In genomic region chr6:48476257-48476656, GRCh38 we compare ENCODE assay signal across 12 cellular contexts.
A peak's percentile ranks its signal among the peaks of the same experiment; 100 is the strongest.
DNase-seq lines count a peak whose midpoint lies in the region; ATAC-seq, FAIRE-seq and TF ChIP-seq lines count a peak whose summit lies in the region.
"Had no signal": no experiment of that assay in that cellular context is flagged by ENCODE, and none has a peak within 500 bp of the region (broad histone marks: within the 10 kb centered on the region; RNA-seq: fewer than 3 reads in every experiment).

No MANE protein-coding gene starts in this region.

- no peaks in the 10 kb centered on the region for H3K27me3 ChIP-seq in OCI-LY3 (ENCODE audit: low read depth, low read length)
- H3K27me3 ChIP-seq: ovary had no signal

- no peak for TF ChIP-seq POLR2A in H54 (IDR thresholded peaks at IDR 0.05; ENCODE audit: low read depth, low read length)

- H3K27me3 Mint-ChIP-seq in nephron progenitor cell (ENCODE audit: low read depth, poor library complexity) = no peaks in the 10 kb centered on the region
- H3K27me3 Mint-ChIP-seq: dendritic cell treated with granulocyte-macrophage colony-stimulating factor and Interleukin-4, amounts not matched to agents 40 ng/mL and 50 ng/mL, for 4 days had no signal

- H3K4me3 Mint-ChIP-seq in nephron progenitor cell = no peak overlapping the region
- H3K4me3 Mint-ChIP-seq: activated T-helper 1 cell treated with anti-CD3 and anti-CD28 coated beads, Interleukin-12 subunit alpha, Interleukin-12 subunit beta, Interleukin-2, Interleukin-4 antibody, amounts not matched to agents 30 ng/mL and 10 ng/mL and 1 ng/mL, durations not matched to agents 14 hours and 24 hours and 36 hours; dendritic cell treated with granulocyte-macrophage colony-stimulating factor and Interleukin-4, amounts not matched to agents 40 ng/mL and 50 ng/mL, for 4 days had no signal

- no peaks in the 10 kb centered on the region for H3K4me1 Mint-ChIP-seq in nephron progenitor cell

- H3K27ac Mint-ChIP-seq in nephron progenitor cell = no peak overlapping the region
- H3K27ac Mint-ChIP-seq: activated T-helper 1 cell treated with anti-CD3 and anti-CD28 coated beads, Interleukin-12 subunit alpha, Interleukin-12 subunit beta, Interleukin-2, Interleukin-4 antibody, amounts not matched to agents 30 ng/mL and 10 ng/mL and 1 ng/mL, durations not matched to agents 14 hours and 24 hours and 36 hours; dendritic cell treated with granulocyte-macrophage colony-stimulating factor and Interleukin-4, amounts not matched to agents 40 ng/mL and 50 ng/mL, for 4 days had no signal

- H3K4me3 ChIP-seq in OCI-LY3 (ENCODE audit: low read length) = no peak overlapping the region
- H3K4me3 ChIP-seq: ovary had no signal

- no peaks in the 10 kb centered on the region for H3K36me3 ChIP-seq in OCI-LY3 (replicated peaks; ENCODE audit: low read depth, low read length)
- H3K36me3 ChIP-seq: ovary had no signal

- no peak for ATAC-seq in HG02571 (IDR thresholded peaks at IDR 0.05; ENCODE audit: unreplicated experiment)

- no peak overlapping the region for H3K27ac ChIP-seq in OCI-LY3 (ENCODE audit: low read length)
- H3K27ac ChIP-seq in epithelial cell of prostate = no peak overlapping the region
- H3K27ac ChIP-seq: ovary had no signal

- peaks cover 18% of the 10 kb centered on the region for H3K4me1 ChIP-seq in OCI-LY3 (ENCODE audit: low read length)

- H3K79me2 ChIP-seq in OCI-LY3 (ENCODE audit: low read length) = no peaks in the 10 kb centered on the region

- no peaks in the 10 kb centered on the region for H3K9me3 ChIP-seq in OCI-LY3 (ENCODE audit: insufficient read depth, low read length)
- H3K9me3 ChIP-seq: ovary had no signal

- TF ChIP-seq CTCF in OCI-LY3 (IDR thresholded peaks at IDR 0.05; ENCODE audit: low read depth, low read length) (peak; percentile 64), nephron progenitor cell (IDR thresholded peaks at IDR 0.05) (peak; percentile 15)

- H4K20me1 ChIP-seq in OCI-LY3 (ENCODE audit: insufficient read depth, low read length) = no peaks in the 10 kb centered on the region

- H2AFZ ChIP-seq in OCI-LY3 (ENCODE audit: low read depth, low read length) = no peak overlapping the region

- H3K36me3 Mint-ChIP-seq in nephron progenitor cell (ENCODE audit: low read depth) = no peaks in the 10 kb centered on the region

- peak; percentile 30 for FAIRE-seq in H54 (lab: Jason Lieb, UNC)

- no peaks in the 10 kb centered on the region for H3K9me3 Mint-ChIP-seq in nephron progenitor cell
- H3K9me3 Mint-ChIP-seq: activated T-helper 1 cell treated with anti-CD3 and anti-CD28 coated beads, Interleukin-12 subunit alpha, Interleukin-12 subunit beta, Interleukin-2, Interleukin-4 antibody, amounts not matched to agents 30 ng/mL and 10 ng/mL and 1 ng/mL, durations not matched to agents 14 hours and 24 hours and 36 hours; dendritic cell treated with granulocyte-macrophage colony-stimulating factor and Interleukin-4, amounts not matched to agents 40 ng/mL and 50 ng/mL, for 4 days had no signal

- H3K4me2 ChIP-seq in OCI-LY3 (ENCODE audit: low read length) = no peak overlapping the region

- DNase-seq in H54 (ENCODE audit: insufficient read length, low spot score) (no peak), epithelial cell of prostate (ENCODE audit: low read depth, low spot score) (peak; percentile 14), nephron progenitor cell (no peak), NCI-H510A treated with DMSO at 0.1 percent for 48 hours (lab: John Stamatoyannopoulos, UW) (no peak)
- DNase-seq in activated T-cell treated with anti-CD3 and anti-CD28 coated beads, Interleukin-2, amount 50 U/mL, for 48 hours = no peak
- DNase-seq in activated CD4-positive, alpha-beta T cell treated with anti-CD3 and anti-CD28 coated beads, Interleukin-2, amount 50 U/mL, for 4 hours = no peak
- DNase-seq: DMS79, ovary had no signal

- H3K9ac ChIP-seq in OCI-LY3 (ENCODE audit: low read length) = no peak overlapping the region
